Comparison of ENCODE assay signal across 12 cellular contexts in the genomic region with DNA sequence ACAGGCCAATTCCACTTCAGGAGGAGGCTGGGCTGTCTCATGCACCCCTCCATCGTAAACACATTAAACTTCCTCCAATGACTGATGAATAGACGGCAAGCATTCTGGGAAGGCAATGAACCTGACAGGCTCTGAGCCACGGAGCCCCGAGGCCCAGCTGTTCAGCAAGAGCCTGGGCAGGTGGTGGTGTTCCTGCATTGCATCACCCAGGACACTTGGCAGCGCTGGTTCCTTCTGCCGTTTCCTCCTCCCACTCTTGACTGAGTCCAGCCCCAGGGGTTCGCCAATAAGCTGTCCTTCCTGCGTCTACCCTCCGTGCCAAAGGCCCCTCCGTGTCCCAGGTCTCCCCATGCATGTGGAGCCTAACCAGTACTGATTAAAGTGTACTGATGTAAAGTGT.
DNase-seq lines count a peak whose midpoint lies in the region; TF ChIP-seq lines count a peak whose summit lies in the region.
"Had no signal": no experiment of that assay in that cellular context is flagged by ENCODE, and none has a peak within 500 bp of the region (broad histone marks: within the 10 kb centered on the region; RNA-seq: fewer than 3 reads in every experiment).

No MANE protein-coding gene starts in this region.

- no peak overlapping the region for H4K8ac ChIP-seq in mesendoderm (ENCODE audit: low read depth, low read length)

- in situ Hi-C loops in KBM-7 (cut with MboI; ENCODE audit: low pct_unique_long_range_greater_than_20kb, low sequenced_read_pairs): no loop called here

- no peak overlapping the region for H3K4me2 ChIP-seq in mesendoderm (ENCODE audit: low read length)
- H3K4me2 ChIP-seq: smooth muscle cell had no signal

- no peak for TF ChIP-seq CTCF in brain (conservative IDR thresholded peaks at IDR 0.05)

- H3K36me3 Mint-ChIP-seq in brain: peaks cover 82% of the 10 kb centered on the region

- H3K79me1 ChIP-seq in mesendoderm (ENCODE audit: low read length): no peaks in the 10 kb centered on the region

- no peak overlapping the region for H3K27ac ChIP-seq in mesendoderm (ENCODE audit: low read depth, low read length)
- H3K27ac ChIP-seq: SJSA1 had no signal

- no peak overlapping the region for H3K23ac ChIP-seq in mesendoderm (ENCODE audit: low read length)

- no peak overlapping the region for H3K18ac ChIP-seq in mesendoderm (ENCODE audit: low read length)

- no peak overlapping the region for H3K4me3 Mint-ChIP-seq in brain
- H3K4me3 Mint-ChIP-seq: activated CD8-positive, alpha-beta T cell treated with anti-CD3 and anti-CD28 coated beads, Interleukin-2, amount 10 ng/mL, durations not matched to agents 7 days and 5 days had no signal

- no peak overlapping the region for H3K56ac ChIP-seq in mesendoderm (ENCODE audit: low read length)

- H3K27ac Mint-ChIP-seq in brain: peak overlapping the region; percentile 11 to 81 (median 41)
- H3K27ac Mint-ChIP-seq: activated CD8-positive, alpha-beta T cell treated with anti-CD3 and anti-CD28 coated beads, Interleukin-2, amount 10 ng/mL, durations not matched to agents 7 days and 5 days had no signal

- no CpG with 5 or more reads among the region's 10 CpGs for WGBS in mesendoderm (ENCODE audit: extremely low coverage, insufficient coverage, low lambda C conversion rate)

- H3K9me3 Mint-ChIP-seq in brain: no peaks in the 10 kb centered on the region

- H3K27me3 ChIP-seq in mesendoderm (ENCODE audit: insufficient read depth, low read length, poor library complexity): no peaks in the 10 kb centered on the region
- H3K27me3 ChIP-seq: SJSA1 had no signal

- no peak overlapping the region for H3K4ac ChIP-seq in mesendoderm (ENCODE audit: low read depth, low read length)

- no peak overlapping the region for H2BK5ac ChIP-seq in mesendoderm (ENCODE audit: low read length)

- DNase-seq in CD1c-positive myeloid dendritic cell (ENCODE audit: extremely low spot score) (peak; percentile 10), KBM-7 (peak; percentile 36), mesendoderm (peak; percentile 27), mesenteric fat pad (ENCODE audit: low spot score) (no peak), KG1 (lab: John Stamatoyannopoulos, UW) (no peak), DMS114 treated with DMSO at 0.1 percent for 48 hours (lab: John Stamatoyannopoulos, UW; ENCODE audit: unreplicated experiment) (no peak), UCSD-AML1 (lab: John Stamatoyannopoulos, UW; ENCODE audit: unreplicated experiment) (no peak)
- DNase-seq: activated CD8-positive, alpha-beta T cell treated with anti-CD3 and anti-CD28 coated beads, Interleukin-2, amount 10 ng/mL, durations not matched to agents 7 days and 5 days; NCI-H345 had no signal

- no peak overlapping the region for H4K5ac ChIP-seq in mesendoderm (ENCODE audit: low read length)

- H2AK5ac ChIP-seq in mesendoderm (ENCODE audit: low read length): no peak overlapping the region

- no peaks in the 10 kb centered on the region for H3K79me2 ChIP-seq in mesendoderm (ENCODE audit: control insufficient read depth, insufficient read depth, low read length)

- peaks cover 2% of the 10 kb centered on the region for H3K36me3 ChIP-seq in mesendoderm (ENCODE audit: control insufficient read depth, insufficient read depth, low read length)

- peaks cover 3% of the 10 kb centered on the region for H3K27me3 Mint-ChIP-seq in brain

- no peak overlapping the region for H2BK15ac ChIP-seq in mesendoderm (replicated peaks; ENCODE audit: low read depth)

- no peaks in the 10 kb centered on the region for H3K4me1 ChIP-seq in mesendoderm (ENCODE audit: control insufficient read depth, low read depth, low read length)
- H3K4me1 ChIP-seq: SJSA1 had no signal

- H3K9ac ChIP-seq in mesendoderm (ENCODE audit: low read length): no peak overlapping the region

- H3K4me1 Mint-ChIP-seq in brain: no peaks in the 10 kb centered on the region

- no peak overlapping the region for H3K4me3 ChIP-seq in mesendoderm (ENCODE audit: low read length)
- H3K4me3 ChIP-seq: SJSA1, smooth muscle cell had no signal

- no peak overlapping the region for H2BK120ac ChIP-seq in mesendoderm (ENCODE audit: low read depth, low read length)

Comparison
In these comparisons a context has a peak if more than half of its experiments do, and no peak if none do; other contexts are left out.
1. DNase-seq: peak in CD1c-positive myeloid dendritic cell (single experiment), KBM-7 (single experiment) and mesendoderm (single experiment); none in mesenteric fat pad (single experiment), KG1 (single experiment), DMS114 treated with DMSO at 0.1 percent for 48 hours (single experiment) and UCSD-AML1 (single experiment).